In genomic region chr1:62259551-62259950, GRCh38 we compare ENCODE assay signal across 29 cellular contexts.
"Had no signal": no experiment of that assay in that cellular context is flagged by ENCODE, and none has a peak within 500 bp of the region (broad histone marks: within the 10 kb centered on the region; RNA-seq: fewer than 3 reads in every experiment).

No MANE protein-coding gene starts in this region.

- ATAC-seq: stimulated activated effector memory CD8-positive, alpha-beta T cell treated with anti-CD3 and anti-CD28 coated beads, Interleukin-12 subunit alpha, Interleukin-12 subunit beta, amount 100 ng/mL, for 72 hours; stimulated activated memory B cell treated with anti-CD40 and anti-IgM and Interleukin-4, amounts not matched to agents 10 μg/mL and 1 μg/mL and 100 μg/mL, for 72 hours; stimulated activated naive B cell treated with anti-CD40 and anti-IgM and Interleukin-4, amounts not matched to agents 10 μg/mL and 1 μg/mL and 100 μg/mL, for 72 hours; stimulated activated naive CD8-positive, alpha-beta T cell treated with anti-CD3 and anti-CD28 coated beads, Interleukin-15, amount 100 ng/mL, for 72 hours; stimulated activated naive CD8-positive, alpha-beta T cell treated with anti-CD3 and anti-CD28 coated beads, Interleukin-15, Interleukin-2, amounts not matched to agents 100 U/mL and 50 U/mL, for 24 hours; upper lobe of right lung had no signal

- H3K4me3 ChIP-seq: stomach, suprapubic skin, testis, thoracic aorta, thyroid gland, tibial artery, tibial nerve, transverse colon, upper lobe of left lung, upper lobe of right lung, uterus, vagina had no signal

- H3K27ac Mint-ChIP-seq: stimulated activated effector memory CD8-positive, alpha-beta T cell treated with anti-CD3 and anti-CD28 coated beads, Interleukin-12 subunit alpha, Interleukin-12 subunit beta, amount 100 ng/mL, for 72 hours; stimulated activated memory B cell treated with anti-CD40 and anti-IgM and Interleukin-4, amounts not matched to agents 10 μg/mL and 1 μg/mL and 100 μg/mL, for 72 hours; stimulated activated naive B cell treated with anti-CD40 and anti-IgM and Interleukin-4, amounts not matched to agents 10 μg/mL and 1 μg/mL and 100 μg/mL, for 72 hours; stimulated activated naive CD8-positive, alpha-beta T cell treated with anti-CD3 and anti-CD28 coated beads, Interleukin-15, amount 100 ng/mL, for 72 hours; stimulated activated naive CD8-positive, alpha-beta T cell treated with anti-CD3 and anti-CD28 coated beads, Interleukin-15, Interleukin-2, amounts not matched to agents 100 ng/mL and 50 ng/mL, for 24 hours; type B pancreatic cell had no signal

- FAIRE-seq: urothelium cell line had no signal

- H3K27ac ChIP-seq: stomach, suprapubic skin, testis, thoracic aorta, thyroid gland, tibial artery, tibial nerve, transverse colon, upper lobe of left lung, upper lobe of right lung, uterus, vagina had no signal

- H3K27me3 Mint-ChIP-seq: stimulated activated naive CD8-positive, alpha-beta T cell treated with anti-CD3 and anti-CD28 coated beads, Interleukin-15, amount 100 ng/mL, for 72 hours had no signal

- H3K4me3 Mint-ChIP-seq: stimulated activated effector memory CD8-positive, alpha-beta T cell treated with anti-CD3 and anti-CD28 coated beads, Interleukin-12 subunit alpha, Interleukin-12 subunit beta, amount 100 ng/mL, for 72 hours; stimulated activated memory B cell treated with anti-CD40 and anti-IgM and Interleukin-4, amounts not matched to agents 10 μg/mL and 1 μg/mL and 100 μg/mL, for 72 hours; stimulated activated naive B cell treated with anti-CD40 and anti-IgM and Interleukin-4, amounts not matched to agents 10 μg/mL and 1 μg/mL and 100 μg/mL, for 72 hours; stimulated activated naive CD8-positive, alpha-beta T cell treated with anti-CD3 and anti-CD28 coated beads, Interleukin-15, amount 100 ng/mL, for 72 hours; stimulated activated naive CD8-positive, alpha-beta T cell treated with anti-CD3 and anti-CD28 coated beads, Interleukin-15, Interleukin-2, amounts not matched to agents 100 ng/mL and 50 ng/mL, for 24 hours; type B pancreatic cell had no signal

- DNase-seq: stimulated activated CD4-positive, alpha-beta T cell treated with anti-CD3 and anti-CD28 coated beads, Interleukin-2, amount 100 ng/mL, for 48 hours; stimulated activated CD4-positive, alpha-beta T cell treated with anti-CD3 and anti-CD28 coated beads, Interleukin-4, amount 100 ng/mL, for 1 hour; stimulated activated CD4-positive, alpha-beta T cell treated with anti-CD3 and anti-CD28 coated beads, Interleukin-4, amount 100 ng/mL, for 24 hours; stimulated activated CD4-positive, alpha-beta T cell treated with anti-CD3 and anti-CD28 coated beads, Interleukin-4, amount 100 ng/mL, for 4 hours; stimulated activated CD8-positive, alpha-beta memory T cell treated with anti-CD3 and anti-CD28 coated beads, Interleukin-4, amount 100 ng/mL, for 48 hours; stimulated activated naive B cell treated with anti-CD40 and anti-IgM and Interleukin-4, amounts not matched to agents 10 μg/mL and 1 μg/mL and 100 μg/mL, for 72 hours; stimulated activated naive CD4-positive, alpha-beta T cell; stimulated activated naive CD4-positive, alpha-beta T cell treated with Interleukin-2 at 50 U/mL for 16 hours; stimulated activated naive CD8-positive, alpha-beta T cell treated with anti-CD3 and anti-CD28 coated beads, Interleukin-15, amount 100 ng/mL, for 72 hours; stimulated activated naive CD8-positive, alpha-beta T cell treated with anti-CD3 and anti-CD28 coated beads, Interleukin-15, Interleukin-2, amounts not matched to agents 100 U/mL and 50 U/mL, for 24 hours; stomach; substantia nigra; testis; thyroid gland; tibial artery; transverse colon; trophoblast cell; upper lobe of right lung; uterus had no signal

- H3K9me3 ChIP-seq: stomach, suprapubic skin, testis, thoracic aorta, thyroid gland, tibial artery, tibial nerve, transverse colon, upper lobe of left lung, upper lobe of right lung, uterus, vagina had no signal

- H3K9me3 Mint-ChIP-seq: stimulated activated effector memory CD8-positive, alpha-beta T cell treated with anti-CD3 and anti-CD28 coated beads, Interleukin-12 subunit alpha, Interleukin-12 subunit beta, amount 100 ng/mL, for 72 hours; stimulated activated memory B cell treated with anti-CD40 and anti-IgM and Interleukin-4, amounts not matched to agents 10 μg/mL and 1 μg/mL and 100 μg/mL, for 72 hours; stimulated activated naive B cell treated with anti-CD40 and anti-IgM and Interleukin-4, amounts not matched to agents 10 μg/mL and 1 μg/mL and 100 μg/mL, for 72 hours; stimulated activated naive CD8-positive, alpha-beta T cell treated with anti-CD3 and anti-CD28 coated beads, Interleukin-15, amount 100 ng/mL, for 72 hours; stimulated activated naive CD8-positive, alpha-beta T cell treated with anti-CD3 and anti-CD28 coated beads, Interleukin-15, Interleukin-2, amounts not matched to agents 100 ng/mL and 50 ng/mL, for 24 hours; type B pancreatic cell had no signal

- H3K27me3 ChIP-seq: stomach, suprapubic skin, testis, thyroid gland, tibial nerve, transverse colon, upper lobe of left lung, upper lobe of right lung, uterus, vagina had no signal

- H3K36me3 ChIP-seq: stomach, suprapubic skin, thoracic aorta, thyroid gland, tibial artery, transverse colon, upper lobe of left lung, upper lobe of right lung, uterus, vagina had no signal

- H3K4me1 Mint-ChIP-seq: stimulated activated effector memory CD8-positive, alpha-beta T cell treated with anti-CD3 and anti-CD28 coated beads, Interleukin-12 subunit alpha, Interleukin-12 subunit beta, amount 100 ng/mL, for 72 hours; stimulated activated memory B cell treated with anti-CD40 and anti-IgM and Interleukin-4, amounts not matched to agents 10 μg/mL and 1 μg/mL and 100 μg/mL, for 72 hours; stimulated activated naive B cell treated with anti-CD40 and anti-IgM and Interleukin-4, amounts not matched to agents 10 μg/mL and 1 μg/mL and 100 μg/mL, for 72 hours; stimulated activated naive CD8-positive, alpha-beta T cell treated with anti-CD3 and anti-CD28 coated beads, Interleukin-15, amount 100 ng/mL, for 72 hours had no signal

- H3K36me3 Mint-ChIP-seq: stimulated activated effector memory CD8-positive, alpha-beta T cell treated with anti-CD3 and anti-CD28 coated beads, Interleukin-12 subunit alpha, Interleukin-12 subunit beta, amount 100 ng/mL, for 72 hours; stimulated activated memory B cell treated with anti-CD40 and anti-IgM and Interleukin-4, amounts not matched to agents 10 μg/mL and 1 μg/mL and 100 μg/mL, for 72 hours; stimulated activated naive B cell treated with anti-CD40 and anti-IgM and Interleukin-4, amounts not matched to agents 10 μg/mL and 1 μg/mL and 100 μg/mL, for 72 hours had no signal

- H3K4me1 ChIP-seq: stomach, suprapubic skin, testis, thyroid gland, tibial artery, transverse colon, upper lobe of left lung, upper lobe of right lung, uterus, vagina had no signal
